In genomic region chr7:22992874-22993840, GRCh38 we compare ENCODE assay signal across 9 cellular contexts. TPM values are rescaled to one million over a fixed set of nuclear protein-coding genes. Genes with fewer than 3 reads are reported as not detected.
DNase-seq lines count a peak whose midpoint lies in the region; ATAC-seq and TF ChIP-seq lines count a peak whose summit lies in the region.
"Had no signal": no experiment of that assay in that cellular context is flagged by ENCODE, and none has a peak within 500 bp of the region (broad histone marks: within the 10 kb centered on the region; RNA-seq: fewer than 3 reads in every experiment).

No MANE protein-coding gene starts in this region.

- peaks cover 13% of the 10 kb centered on the region for H3K36me3 Mint-ChIP-seq in neural crest cell (ENCODE audit: low read depth)

- peaks cover 6% of the 10 kb centered on the region for H3K9me3 Mint-ChIP-seq in neural crest cell

- H3K27me3 Mint-ChIP-seq in neural crest cell (ENCODE audit: low read depth) = no peaks in the 10 kb centered on the region

- no peak for DNase-seq in neural crest cell (ENCODE audit: low read depth, low spot score)
- no peak for DNase-seq in GM19238 (ENCODE audit: insufficient read length, low spot score)
- no peak for DNase-seq in SIG-M5 treated with dmso at 0.1 percent for 504 hours (lab: John Stamatoyannopoulos, UW; ENCODE audit: unreplicated experiment)
- no peak for DNase-seq in NCI-H774 (lab: John Stamatoyannopoulos, UW)
- DNase-seq: amniotic stem cell, Kasumi-1 had no signal

- H3K27ac Mint-ChIP-seq in neural crest cell (ENCODE audit: unreplicated experiment) = peak overlapping the region; percentile 29

- H3K4me3 Mint-ChIP-seq in neural crest cell = no peak overlapping the region

- peak; percentile 87 for ATAC-seq in GM19043 (IDR thresholded peaks at IDR 0.05; ENCODE audit: low read depth, unreplicated experiment)
- peak; percentile 78 for ATAC-seq in HG02571 (IDR thresholded peaks at IDR 0.05; ENCODE audit: unreplicated experiment)
- peak; percentile 64 for ATAC-seq in HG03558 (IDR thresholded peaks at IDR 0.05; ENCODE audit: extremely low read depth, unreplicated experiment)

- H3K4me1 Mint-ChIP-seq in neural crest cell = peaks cover 5% of the 10 kb centered on the region

- no peak for TF ChIP-seq CTCF in neural crest cell (conservative IDR thresholded peaks at IDR 0.05)

RNA-seq across cellular contexts. Expression of gene HYCC1, which starts 20.8 kb away (rescaled TPM):
- total RNA-seq in neural crest cell = 62.3 and 73.7 TPM in 2 replicates
